In genomic region chr12:132445884-132446471, GRCh38 we compare ENCODE assay signal across 8 cellular contexts. TPM values are rescaled to one million over a fixed set of nuclear protein-coding genes. Genes with fewer than 3 reads are reported as not detected.
DNase-seq lines count a peak whose midpoint lies in the region; ATAC-seq and TF ChIP-seq lines count a peak whose summit lies in the region.
"Had no signal": no experiment of that assay in that cellular context is flagged by ENCODE, and none has a peak within 500 bp of the region (broad histone marks: within the 10 kb centered on the region; RNA-seq: fewer than 3 reads in every experiment).

No MANE protein-coding gene starts in this region.

- peak overlapping the region; percentile 69 for H3K4me3 ChIP-seq in PC-9
- no peak overlapping the region for H3K4me3 ChIP-seq in hepatocyte

- peaks cover 4% of the 10 kb centered on the region; the same call in 1 of the 2 replicates for H3K4me1 ChIP-seq in PC-9 (replicated peaks; ENCODE audit: insufficient read depth)
- peaks cover 28% of the 10 kb centered on the region for H3K4me1 ChIP-seq in hepatocyte (ENCODE audit: insufficient read depth)
- H3K4me1 ChIP-seq: ascending aorta had no signal

- no peaks in the 10 kb centered on the region for H3K27me3 Mint-ChIP-seq in activated naive CD4-positive, alpha-beta T cell treated with anti-CD3 and anti-CD28 coated beads, Interleukin-2, amount 50 U/mL, for 24 hours

- peaks cover 15% of the 10 kb centered on the region for H3F3A ChIP-seq in PC-9 (ENCODE audit: insufficient read depth, low read depth)

- H3K27me3 ChIP-seq in PC-9 (ENCODE audit: insufficient read depth, low read depth) (peaks cover 45% of the 10 kb centered on the region), hepatocyte (no peaks in the 10 kb centered on the region)
- H3K27me3 ChIP-seq: ascending aorta had no signal

- H3K27ac Mint-ChIP-seq in activated naive CD4-positive, alpha-beta T cell treated with anti-CD3 and anti-CD28 coated beads, Interleukin-2, amount 50 U/mL, for 24 hours, result peak overlapping the region; percentile 99

- peak overlapping the region; percentile 95 for H2AFZ ChIP-seq in PC-9
- H2AFZ ChIP-seq in hepatocyte, result peak overlapping the region; percentile 52

- H3K9me3 ChIP-seq in PC-9 (ENCODE audit: insufficient read depth, low read depth) (peaks cover 4% of the 10 kb centered on the region; the same call in 1 of the 2 replicates), hepatocyte (ENCODE audit: low read depth) (no peaks in the 10 kb centered on the region)
- H3K9me3 ChIP-seq: ascending aorta had no signal

- H3K36me3 ChIP-seq in PC-9 (ENCODE audit: low read depth) (no peaks in the 10 kb centered on the region), hepatocyte (replicated peaks; ENCODE audit: insufficient read depth, low read depth) (no peaks in the 10 kb centered on the region)
- H3K36me3 ChIP-seq: ascending aorta had no signal

- H3K9me2 ChIP-seq in PC-9 (ENCODE audit: insufficient read depth), result no peaks in the 10 kb centered on the region
- H3K9me2 ChIP-seq in hepatocyte (replicated peaks; ENCODE audit: insufficient read depth), result no peaks in the 10 kb centered on the region

- H4K20me1 ChIP-seq in PC-9 (ENCODE audit: insufficient read depth) (no peaks in the 10 kb centered on the region), hepatocyte (ENCODE audit: insufficient read depth, poor library complexity, severe bottlenecking) (no peaks in the 10 kb centered on the region)

- H3K79me2 ChIP-seq in PC-9 (ENCODE audit: low read depth) (no peaks in the 10 kb centered on the region), hepatocyte (no peaks in the 10 kb centered on the region)

- H3K27ac ChIP-seq in PC-9, result peak overlapping the region; percentile 48
- peak overlapping the region; percentile 82 for H3K27ac ChIP-seq in hepatocyte

- CTCF ChIA-PET in PC-9 (lab: Charles Lee), result no interaction called here

- no peaks in the 10 kb centered on the region for H3K36me3 Mint-ChIP-seq in activated naive CD4-positive, alpha-beta T cell treated with anti-CD3 and anti-CD28 coated beads, Interleukin-2, amount 50 U/mL, for 24 hours

- intact Hi-C loops in PC-9 (cut with micrococcal nuclease; ENCODE audit: unreplicated experiment), result loop anchor here (2.0 kb wide), 1 partner anchor 43 kb away; no protein-coding TSS in a partner anchor

- ATAC-seq in HG03159 (IDR thresholded peaks at IDR 0.05; ENCODE audit: unreplicated experiment) (no peak), HG03442 (IDR thresholded peaks at IDR 0.05; ENCODE audit: unreplicated experiment) (no peak)

- BruUV-seq in PC-9 (replicated peaks; lab: Mats Ljungman, UMichigan), result no TSS peak

- H3K4me2 ChIP-seq in PC-9, result peak overlapping the region; percentile 83
- peak overlapping the region; percentile 70 for H3K4me2 ChIP-seq in hepatocyte

- H3K4me3 Mint-ChIP-seq in activated naive CD4-positive, alpha-beta T cell treated with anti-CD3 and anti-CD28 coated beads, Interleukin-2, amount 50 U/mL, for 24 hours, result peak overlapping the region; percentile 93

- 48% methylated on average over 37 of the region's 38 CpGs for WGBS in hepatocyte (ENCODE audit: low lambda C conversion rate, missing lambda C conversion rate)

- POLR2A ChIA-PET in PC-9 (lab: Charles Lee; ENCODE audit: unreplicated experiment), result interaction anchor here (0.7 to 0.8 kb wide), 2 partner anchors 30 to 162 kb away, joined by 3 to 15 read pairs; no protein-coding TSS in a partner anchor

- peak; percentile 32 for DNase-seq in HS-5 (ENCODE audit: low read depth)
- DNase-seq in PC-9, result peak; percentile 87 to 89
- DNase-seq in hepatocyte (ENCODE audit: low spot score), result peak; percentile 80
- DNase-seq in stimulated activated CD4-positive, alpha-beta T cell treated with anti-CD3 and anti-CD28 coated beads, Interleukin-12 subunit alpha, Interleukin-12 subunit beta, amount 100 ng/mL, for 48 hours (ENCODE audit: low read depth in 2 of 3, low spot score in 1 of 3), result peak; percentile 44 to 48 (median 46)

- peaks cover 50% of the 10 kb centered on the region for H3K4me1 Mint-ChIP-seq in activated naive CD4-positive, alpha-beta T cell treated with anti-CD3 and anti-CD28 coated beads, Interleukin-2, amount 50 U/mL, for 24 hours

- TF ChIP-seq CTCF in PC-9 (conservative IDR thresholded peaks at IDR 0.05) (no peak), hepatocyte (IDR thresholded peaks at IDR 0.05; ENCODE audit: poor library complexity) (no peak)

- no peaks in the 10 kb centered on the region for H3K9me3 Mint-ChIP-seq in activated naive CD4-positive, alpha-beta T cell treated with anti-CD3 and anti-CD28 coated beads, Interleukin-2, amount 50 U/mL, for 24 hours

RNA-seq across cellular contexts. Expression of gene FBRSL1, which starts 44.0 kb away (rescaled TPM):
- 59.5 and 76.1 TPM in 2 replicates for total RNA-seq in PC-9 (2021)
- total RNA-seq in hepatocyte, result 5.8 and 18.5 TPM in 2 replicates
- polyA plus RNA-seq in hepatocyte, result 61.1 and 69.1 TPM in 2 replicates

Comparison
In these comparisons a context has a peak if more than half of its experiments do, and no peak if none do; other contexts are left out.
1. DNase-seq: peak in every context shown above with its lines; median percentile 88 in PC-9; 80 in hepatocyte; 46 in stimulated activated CD4-positive, alpha-beta T cell treated with anti-CD3 and anti-CD28 coated beads, Interleukin-12 subunit alpha, Interleukin-12 subunit beta, amount 100 ng/mL, for 48 hours; 32 in HS-5.